Comparison of ENCODE assay signal across 8 cellular contexts in the genomic region with DNA sequence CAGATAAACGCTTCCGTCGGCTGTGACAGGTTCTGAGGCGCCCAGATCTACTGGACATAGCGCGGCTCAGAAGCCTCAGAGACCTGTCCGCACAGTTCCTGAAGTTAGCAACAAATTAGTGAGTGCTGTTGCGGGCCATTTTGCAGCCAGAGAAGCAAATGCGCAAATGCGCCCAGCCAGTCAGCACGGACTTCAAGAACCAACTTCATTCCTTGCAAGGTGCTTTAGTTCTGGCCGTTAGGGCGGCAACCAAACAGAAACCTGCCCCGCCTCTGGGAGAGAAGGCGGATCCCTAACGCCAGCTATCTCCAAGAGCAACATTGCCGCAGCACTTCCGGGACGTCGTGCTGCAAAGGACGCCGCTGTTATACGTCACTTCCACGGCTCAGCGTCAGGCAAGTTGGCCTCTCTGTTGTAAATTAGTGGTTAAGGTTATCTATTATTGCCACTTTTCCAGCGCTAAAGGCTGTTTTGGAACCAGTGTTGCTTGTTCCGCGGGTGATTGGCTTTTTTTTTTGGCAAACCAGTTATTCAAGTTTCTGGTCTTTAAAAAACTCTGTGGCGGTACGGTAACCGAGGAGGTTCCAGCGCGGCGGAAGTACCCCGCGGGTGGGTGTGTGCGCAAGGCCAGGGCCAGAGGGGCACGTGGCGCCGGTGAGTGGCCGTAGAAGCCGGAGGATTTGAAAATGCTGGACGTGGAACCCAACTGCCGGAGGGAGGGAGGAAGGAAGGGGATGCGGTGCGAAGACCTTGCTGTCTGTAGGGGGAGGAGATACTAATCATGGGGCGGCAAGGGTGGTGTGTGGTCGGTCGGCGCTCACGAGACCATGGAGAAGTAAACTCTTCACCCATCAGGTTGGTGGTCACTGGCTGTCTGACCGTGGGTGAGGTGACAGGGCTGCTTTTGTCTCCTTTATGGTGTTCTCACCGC. TPM values are rescaled to one million over a fixed set of nuclear protein-coding genes. Genes with fewer than 3 reads are reported as not detected.
DNase-seq lines count a peak whose midpoint lies in the region; ATAC-seq and TF ChIP-seq lines count a peak whose summit lies in the region.

Gene GAR1, plus strand, starts transcription at position 612 of the 931 bp plus-strand sequence. CDS start 403 bp downstream, outside the sequence.

- peak within 1 kb of the TSS; percentile 58 for H3K4me3 ChIP-seq in RWPE2 (ENCODE audit: severe bottlenecking)
- H3K4me3 ChIP-seq in fibroblast of pulmonary artery (replicated peaks; ENCODE audit: low read depth, low read length): peak within 1 kb of the TSS; percentile 98

- ATAC-seq in RWPE2 (ENCODE audit: low read depth): peak; percentile 95
- ATAC-seq in natural killer cell treated with Interleukin-12 subunit alpha and Interleukin-12 subunit beta and Interleukin-15 and Interleukin-18, amount 100 ng/mL, for 72 hours: peak; percentile 97 to 99
- ATAC-seq in stimulated activated naive CD8-positive, alpha-beta T cell treated with anti-CD3 and anti-CD28 coated beads, Interleukin-15, Interleukin-2, amounts not matched to agents 100 U/mL and 50 U/mL, for 24 hours: peak; percentile 97

- H3K9me3 ChIP-seq in RWPE2 (ENCODE audit: severe bottlenecking): no peaks in the 10 kb centered on the region

- no peaks in the 10 kb centered on the region for H3K9me3 Mint-ChIP-seq in activated T-helper 2 cell treated with anti-CD3 and anti-CD28 coated beads, Interferon-gamma antibody, Interleukin-2, Interleukin-4, amounts not matched to agents 10 μg/mL and 5 μg/mL and 100 μg/mL, durations not matched to agents 14 hours and 24 hours and 36 hours
- no peaks in the 10 kb centered on the region for H3K9me3 Mint-ChIP-seq in natural killer cell treated with Interleukin-12 subunit alpha and Interleukin-12 subunit beta and Interleukin-15 and Interleukin-18, amount 100 ng/mL, for 72 hours

- no peak for TF ChIP-seq CTCF in RWPE2 (IDR thresholded peaks at IDR 0.05; ENCODE audit: poor library complexity, severe bottlenecking)
- TF ChIP-seq CTCF in fibroblast of pulmonary artery (IDR thresholded peaks at IDR 0.05; ENCODE audit: low read length, missing control alignments): no peak

- peak within 1 kb of the TSS; percentile 53 for H3K27ac ChIP-seq in RWPE2 (ENCODE audit: poor library complexity, severe bottlenecking)

- H3K4me1 ChIP-seq in RWPE2 (ENCODE audit: insufficient read depth, poor library complexity, severe bottlenecking): peaks cover 9% of the 10 kb centered on the region

- H3K4me1 Mint-ChIP-seq in activated T-helper 2 cell treated with anti-CD3 and anti-CD28 coated beads, Interferon-gamma antibody, Interleukin-2, Interleukin-4, amounts not matched to agents 10 μg/mL and 5 μg/mL and 100 μg/mL, durations not matched to agents 14 hours and 24 hours and 36 hours (ENCODE audit: low read depth): peaks cover 43% of the 10 kb centered on the region
- peaks cover 35 to 39% of the 10 kb centered on the region in 2 donors for H3K4me1 Mint-ChIP-seq in natural killer cell treated with Interleukin-12 subunit alpha and Interleukin-12 subunit beta and Interleukin-15 and Interleukin-18, amount 100 ng/mL, for 72 hours (ENCODE audit: low read depth in 2 of 2)

- no peaks in the 10 kb centered on the region for H3K27me3 Mint-ChIP-seq in activated T-helper 2 cell treated with anti-CD3 and anti-CD28 coated beads, Interferon-gamma antibody, Interleukin-2, Interleukin-4, amounts not matched to agents 10 μg/mL and 5 μg/mL and 100 μg/mL, durations not matched to agents 14 hours and 24 hours and 36 hours (ENCODE audit: low read depth)
- peaks cover 0 to 8% of the 10 kb centered on the region in 2 donors for H3K27me3 Mint-ChIP-seq in natural killer cell treated with Interleukin-12 subunit alpha and Interleukin-12 subunit beta and Interleukin-15 and Interleukin-18, amount 100 ng/mL, for 72 hours

- H3K27ac Mint-ChIP-seq in activated T-helper 2 cell treated with anti-CD3 and anti-CD28 coated beads, Interferon-gamma antibody, Interleukin-2, Interleukin-4, amounts not matched to agents 10 μg/mL and 5 μg/mL and 100 μg/mL, durations not matched to agents 14 hours and 24 hours and 36 hours: peak within 1 kb of the TSS; percentile 98
- peak within 1 kb of the TSS; percentile 98 to 99 for H3K27ac Mint-ChIP-seq in natural killer cell treated with Interleukin-12 subunit alpha and Interleukin-12 subunit beta and Interleukin-15 and Interleukin-18, amount 100 ng/mL, for 72 hours

- intact Hi-C loops in activated T-helper 2 cell treated with anti-CD3 and anti-CD28 coated beads, Interferon-gamma antibody, Interleukin-2, Interleukin-4, amounts not matched to agents 10 μg/mL and 5 μg/mL and 100 μg/mL, durations not matched to agents 14 hours and 24 hours and 36 hours (cut with micrococcal nuclease): loop anchor here (1.0 to 5.0 kb wide), 9 partner anchors 55 to 1193 kb away; partner anchors contain the start of genes CASP6, MCUB, OSTC and PLA2G12A

- peak within 1 kb of the TSS; percentile 100 for H3K4me3 Mint-ChIP-seq in activated T-helper 2 cell treated with anti-CD3 and anti-CD28 coated beads, Interferon-gamma antibody, Interleukin-2, Interleukin-4, amounts not matched to agents 10 μg/mL and 5 μg/mL and 100 μg/mL, durations not matched to agents 14 hours and 24 hours and 36 hours (ENCODE audit: low read depth)
- peak within 1 kb of the TSS; percentile 99 for H3K4me3 Mint-ChIP-seq in natural killer cell treated with Interleukin-12 subunit alpha and Interleukin-12 subunit beta and Interleukin-15 and Interleukin-18, amount 100 ng/mL, for 72 hours

- peak; percentile 92 for DNase-seq in EH (ENCODE audit: low read depth)
- DNase-seq in H4 (ENCODE audit: low spot score): peak; percentile 94
- peak; percentile 95 for DNase-seq in LoVo (ENCODE audit: low spot score)
- DNase-seq in RWPE2 (ENCODE audit: low spot score): peak; percentile 90
- peak; percentile 89 for DNase-seq in activated T-helper 2 cell treated with anti-CD3 and anti-CD28 coated beads, Interferon-gamma antibody, Interleukin-2, Interleukin-4, amounts not matched to agents 10 μg/mL and 5 μg/mL and 100 μg/mL, durations not matched to agents 14 hours and 24 hours and 36 hours (ENCODE audit: low spot score)
- peak; percentile 94 for DNase-seq in fibroblast of pulmonary artery (ENCODE audit: low read depth)
- DNase-seq in natural killer cell treated with Interleukin-12 subunit alpha and Interleukin-12 subunit beta and Interleukin-15 and Interleukin-18, amount 100 ng/mL, for 72 hours (ENCODE audit: low spot score): peak; percentile 91
- DNase-seq in stimulated activated naive CD8-positive, alpha-beta T cell treated with anti-CD3 and anti-CD28 coated beads, Interleukin-15, Interleukin-2, amounts not matched to agents 100 U/mL and 50 U/mL, for 24 hours: peak; percentile 87

- peaks cover 31% of the 10 kb centered on the region for H3K36me3 ChIP-seq in RWPE2 (ENCODE audit: low read depth)

- no peaks in the 10 kb centered on the region for H3K27me3 ChIP-seq in RWPE2 (ENCODE audit: insufficient read depth, poor library complexity, severe bottlenecking)

- peaks cover 49% of the 10 kb centered on the region for H3K36me3 Mint-ChIP-seq in activated T-helper 2 cell treated with anti-CD3 and anti-CD28 coated beads, Interferon-gamma antibody, Interleukin-2, Interleukin-4, amounts not matched to agents 10 μg/mL and 5 μg/mL and 100 μg/mL, durations not matched to agents 14 hours and 24 hours and 36 hours (ENCODE audit: low read depth)
- peaks cover 42% of the 10 kb centered on the region for H3K36me3 Mint-ChIP-seq in natural killer cell treated with Interleukin-12 subunit alpha and Interleukin-12 subunit beta and Interleukin-15 and Interleukin-18, amount 100 ng/mL, for 72 hours

RNA-seq across cellular contexts. Expression of gene GAR1, which starts in this region (rescaled TPM):
- 4.1 and 13.7 TPM in 2 replicates for total RNA-seq in H4 (2014; rRNA removed; shearing (Covaris generic))
- total RNA-seq in activated T-helper 2 cell treated with anti-CD3 and anti-CD28 coated beads, Interferon-gamma antibody, Interleukin-2, Interleukin-4, amounts not matched to agents 10 μg/mL and 5 μg/mL and 100 μg/mL, durations not matched to agents 14 hours and 24 hours and 36 hours: 43.6 and 44.8 TPM in 2 replicates
- total RNA-seq in natural killer cell treated with Interleukin-12 subunit alpha and Interleukin-12 subunit beta and Interleukin-15 and Interleukin-18, amount 100 ng/mL, for 72 hours: 10 to 100 TPM; 22.1 to 35.2 TPM

Comparison
In these comparisons a context has a peak if more than half of its experiments do, and no peak if none do; other contexts are left out.
1. Peak in every context shown above with its lines: DNase-seq, ATAC-seq, H3K4me3 ChIP-seq and H3K27ac ChIP-seq.